ENCODE assay signal across 27 cellular contexts in the genomic region with DNA sequence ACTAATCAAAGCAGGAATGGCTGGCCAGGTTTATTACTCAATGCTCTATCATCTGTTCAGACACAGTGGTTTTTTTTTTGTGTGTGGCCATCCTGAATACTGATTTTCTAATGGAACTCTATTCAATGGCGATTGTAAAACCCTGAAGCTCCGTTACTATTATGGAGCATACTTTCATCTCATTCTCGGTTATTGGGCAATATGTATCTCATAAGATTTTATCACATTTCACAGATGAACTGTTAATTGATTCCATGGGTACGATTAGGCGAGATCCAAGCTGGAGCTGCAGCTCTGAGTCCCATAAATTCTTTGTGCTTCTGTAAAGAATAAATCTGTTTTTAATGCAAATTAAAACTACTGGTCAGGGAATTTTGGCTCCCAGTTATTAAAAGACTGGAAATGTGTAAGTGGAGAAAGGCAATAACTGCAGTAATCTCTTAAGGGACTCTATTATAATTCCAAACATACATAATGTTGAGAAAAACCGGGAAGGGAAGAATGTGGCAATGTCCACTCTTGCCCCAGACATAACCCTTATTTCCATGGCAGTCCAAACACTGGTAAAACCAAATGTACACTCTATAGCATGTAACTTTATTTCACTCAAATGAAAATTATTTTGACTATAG.
A peak's percentile ranks its signal among the peaks of the same experiment; 100 is the strongest.
DNase-seq lines count a peak whose midpoint lies in the region; ATAC-seq, FAIRE-seq and TF ChIP-seq lines count a peak whose summit lies in the region.
"Had no signal": no experiment of that assay in that cellular context is flagged by ENCODE, and none has a peak within 500 bp of the region (broad histone marks: within the 10 kb centered on the region; RNA-seq: fewer than 3 reads in every experiment).

No MANE protein-coding gene starts in this region.

- H3K36me3 ChIP-seq in IMR-90 (ENCODE audit: control insufficient read depth, insufficient read depth, low read length), result peaks cover 9% of the 10 kb centered on the region
- no peaks in the 10 kb centered on the region for H3K36me3 ChIP-seq in adipocyte (ENCODE audit: control insufficient read depth, insufficient read depth, low read length, severe bottlenecking)
- no peaks in the 10 kb centered on the region for H3K36me3 ChIP-seq in naive thymus-derived CD4-positive, alpha-beta T cell (ENCODE audit: control insufficient read depth in 2 of 3, insufficient read depth in 3 of 3, low read length in 3 of 3)

- peaks cover 12% of the 10 kb centered on the region for H3K4me1 ChIP-seq in IMR-90 (ENCODE audit: control insufficient read depth, insufficient read depth, low read length)
- peaks cover 7% of the 10 kb centered on the region for H3K4me1 ChIP-seq in adipocyte (ENCODE audit: control insufficient read depth, insufficient read depth, low read length)
- no peaks in the 10 kb centered on the region for H3K4me1 ChIP-seq in naive thymus-derived CD4-positive, alpha-beta T cell (ENCODE audit: control insufficient read depth in 2 of 2, insufficient read depth in 2 of 2, low read length in 2 of 2)
- H3K4me1 ChIP-seq: Caco-2 had no signal

- TF ChIP-seq POLR2A in IMR-90 (IDR thresholded peaks at IDR 0.05; ENCODE audit: low read depth, low read length), result no peak

- in situ Hi-C loops in IMR-90 (cut with MboI; ENCODE audit: low sequenced_read_pairs), result no loop called here

- H2AK9ac ChIP-seq in IMR-90 (replicated peaks; ENCODE audit: low read depth, low read length, poor library complexity), result no peak overlapping the region

- no peak overlapping the region for H4K91ac ChIP-seq in IMR-90 (ENCODE audit: insufficient read depth, low read depth, low read length)

- peak overlapping the region in 1 of 2 experiments; percentile 50; a peak in 1 of 4 replicates for H4K8ac ChIP-seq in IMR-90 (ENCODE audit: low read depth in 2 of 2, low read length in 2 of 2)

- TF ChIP-seq CTCF in IMR-90 (conservative IDR thresholded peaks at IDR 0.05; ENCODE audit: low read depth, low read length), result no peak
- no peak for TF ChIP-seq CTCF in nephron progenitor cell (IDR thresholded peaks at IDR 0.05)
- TF ChIP-seq CTCF in D721Med (IDR thresholded peaks at IDR 0.05; ENCODE audit: insufficient read depth, missing control alignments), result no peak

- no peak overlapping the region for H3K4me2 ChIP-seq in IMR-90 (ENCODE audit: low read depth, low read length)
- H3K4me2 ChIP-seq: BLaER1 treated with 17β-estradiol and CSF1 and Interleukin-3, amounts not matched to agents 10 nM and 100 nM had no signal

- H3K27ac ChIP-seq in IMR-90 (ENCODE audit: insufficient read depth, low read length) (no peak overlapping the region), substantia nigra (ENCODE audit: low read depth, low read length, poor library complexity, severe bottlenecking) (no peak overlapping the region)
- H3K27ac ChIP-seq in naive thymus-derived CD4-positive, alpha-beta T cell (ENCODE audit: low read depth, low read length), result no peak overlapping the region
- H3K27ac ChIP-seq: BLaER1 treated with 17β-estradiol and CSF1 and Interleukin-3, amounts not matched to agents 10 nM and 100 nM; C4-2B had no signal

- FAIRE-seq in D721Med (lab: Jason Lieb, UNC), result no peak
- FAIRE-seq: A204.1, GM12878, GM12892, GM18507 had no signal

- dilution Hi-C loops in IMR-90 (cut with HindIII; ENCODE audit: low sequenced_read_pairs, unreplicated experiment), result no loop called here

- H3K4me3 ChIP-seq in IMR-90 (ENCODE audit: insufficient read depth, low read depth, low read length) (no peak overlapping the region), adipocyte (ENCODE audit: low read length) (no peak overlapping the region)
- no peak overlapping the region for H3K4me3 ChIP-seq in naive thymus-derived CD4-positive, alpha-beta T cell (ENCODE audit: low read length)
- H3K4me3 ChIP-seq: BLaER1 treated with 17β-estradiol and CSF1 and Interleukin-3, amounts not matched to agents 10 nM and 100 nM; GM12878 had no signal

- H3K9ac ChIP-seq in IMR-90 (ENCODE audit: low read depth, low read length) (no peak overlapping the region), adipocyte (ENCODE audit: low read length) (no peak overlapping the region)
- H3K9ac ChIP-seq: BLaER1 treated with 17β-estradiol and CSF1 and Interleukin-3, amounts not matched to agents 10 nM and 100 nM had no signal

- H3K27me3 Mint-ChIP-seq in nephron progenitor cell (ENCODE audit: low read depth, poor library complexity) (no peaks in the 10 kb centered on the region), T-helper 17 cell (no peaks in the 10 kb centered on the region)
- H3K27me3 Mint-ChIP-seq in naive thymus-derived CD4-positive, alpha-beta T cell, result peaks cover 0 to 35% (median 14%) of the 10 kb centered on the region in 5 donors

- H3K4me1 Mint-ChIP-seq in nephron progenitor cell, result peaks cover 85% of the 10 kb centered on the region
- H3K4me1 Mint-ChIP-seq in T-helper 17 cell, result peaks cover 9% of the 10 kb centered on the region
- H3K4me1 Mint-ChIP-seq in naive thymus-derived CD4-positive, alpha-beta T cell, result peaks cover 0 to 7% (median 5%) of the 10 kb centered on the region in 7 donors
- H3K4me1 Mint-ChIP-seq: B cell had no signal

- H2AK5ac ChIP-seq in IMR-90 (ENCODE audit: low read depth, low read length), result no peak overlapping the region

- no peak overlapping the region for H2BK5ac ChIP-seq in IMR-90 (ENCODE audit: low read depth, low read length, poor library complexity, severe bottlenecking)

- H2BK120ac ChIP-seq in IMR-90 (ENCODE audit: low read depth, low read length), result no peak overlapping the region

- POLR2A ChIA-PET in IMR-90 (lab: Charles Lee; ENCODE audit: unreplicated experiment), result no interaction called here
- POLR2A ChIA-PET in naive thymus-derived CD4-positive, alpha-beta T cell (lab: Charles Lee), result no interaction called here

- H3K18ac ChIP-seq in IMR-90 (ENCODE audit: low read depth, low read length), result peak overlapping the region; percentile 30; the same call in 1 of the 2 replicates

- H4K20me1 ChIP-seq in IMR-90 (ENCODE audit: insufficient read depth, low read length), result no peaks in the 10 kb centered on the region
- H4K20me1 ChIP-seq: BLaER1 treated with 17β-estradiol and CSF1 and Interleukin-3, amounts not matched to agents 10 nM and 100 nM had no signal

- H3K9me1 ChIP-seq in IMR-90 (ENCODE audit: insufficient read depth, low read length), result peaks cover 3% of the 10 kb centered on the region; the same call in 1 of the 2 replicates

- DNase-seq in IMR-90, result no peak
- DNase-seq in adipocyte (ENCODE audit: low read depth), result peak; percentile 27
- no peak for DNase-seq in nephron progenitor cell
- DNase-seq in substantia nigra (lab: John Stamatoyannopoulos, UW), result no peak
- no peak for DNase-seq in T-helper 17 cell
- no peak for DNase-seq in D721Med (ENCODE audit: insufficient read length, low spot score)
- DNase-seq in naive thymus-derived CD4-positive, alpha-beta T cell, result no peak
- DNase-seq: 8988T; AML-193; Caco-2; Calu3; CD4-positive, alpha-beta T cell; CD8-positive, alpha-beta T cell; DMS 273 treated with DMSO at 0.1 percent for 48 hours; DMS153; DMS53; DMS79; DND-41; EL; GDM1 had no signal

- no peak overlapping the region for H3K14ac ChIP-seq in IMR-90 (replicated peaks; ENCODE audit: low read depth, low read length)

- H3K56ac ChIP-seq in IMR-90 (ENCODE audit: extremely low read depth, insufficient read depth, low read length), result no peak overlapping the region

- no peak overlapping the region for H3K23ac ChIP-seq in IMR-90 (ENCODE audit: low read depth, low read length)

- peaks cover 15 to 40% of the 10 kb centered on the region in 2 experiments; a peak in 3 of 4 replicates for H3K79me1 ChIP-seq in IMR-90 (ENCODE audit: low read depth in 1 of 2, low read length in 2 of 2)

- H2BK15ac ChIP-seq in IMR-90 (ENCODE audit: low read depth, low read length), result no peak overlapping the region

- no TSS peak for BruUV-seq in IMR-90 (replicated peaks; lab: Mats Ljungman, UMichigan)

- no peak overlapping the region for H4K5ac ChIP-seq in IMR-90 (ENCODE audit: low read depth, low read length)

- H3K9me3 Mint-ChIP-seq in nephron progenitor cell, result peaks cover 24% of the 10 kb centered on the region
- peaks cover 0 to 14% (median 4%) of the 10 kb centered on the region in 11 donors for H3K9me3 Mint-ChIP-seq in naive thymus-derived CD4-positive, alpha-beta T cell
- H3K9me3 Mint-ChIP-seq: CD4-positive, alpha-beta T cell; CD8-positive, alpha-beta T cell had no signal

- CTCF ChIA-PET in IMR-90 (lab: Yijun Ruan, JAX), result no interaction called here
- CTCF ChIA-PET in naive thymus-derived CD4-positive, alpha-beta T cell (lab: Charles Lee), result no interaction called here

- H2AFZ ChIP-seq in IMR-90 (replicated peaks; ENCODE audit: low read length, poor library complexity), result no peak overlapping the region

- H3K36me3 Mint-ChIP-seq in nephron progenitor cell (ENCODE audit: low read depth), result peaks cover 26% of the 10 kb centered on the region
- no peaks in the 10 kb centered on the region for H3K36me3 Mint-ChIP-seq in T-helper 17 cell (ENCODE audit: low read depth)
- H3K36me3 Mint-ChIP-seq in naive thymus-derived CD4-positive, alpha-beta T cell, result peaks cover 0 to 31% (median 0%) of the 10 kb centered on the region in 5 donors
- H3K36me3 Mint-ChIP-seq: CD8-positive, alpha-beta T cell had no signal

- no CpG with 5 or more reads among the region's 6 CpGs for WGBS in IMR-90 (ENCODE audit: extremely low coverage in 2 of 2, insufficient read length in 1 of 2), 2 experiments

- peaks cover 6% of the 10 kb centered on the region; the same call in 1 of the 2 replicates for H3K9me3 ChIP-seq in IMR-90 (ENCODE audit: control insufficient read depth, insufficient read depth, low read length)
- peaks cover 8% of the 10 kb centered on the region for H3K9me3 ChIP-seq in adipocyte (ENCODE audit: control insufficient read depth, low read length)
- no peaks in the 10 kb centered on the region for H3K9me3 ChIP-seq in T-helper 17 cell (ENCODE audit: control insufficient read depth, low read length, poor library complexity, severe bottlenecking)
- no peaks in the 10 kb centered on the region for H3K9me3 ChIP-seq in naive thymus-derived CD4-positive, alpha-beta T cell (ENCODE audit: control insufficient read depth in 2 of 3, low read length in 3 of 3)
- H3K9me3 ChIP-seq: Caco-2 had no signal

- H3K27ac Mint-ChIP-seq in nephron progenitor cell, result peak overlapping the region; percentile 46
- H3K27ac Mint-ChIP-seq in T-helper 17 cell, result no peak overlapping the region
- H3K27ac Mint-ChIP-seq in naive thymus-derived CD4-positive, alpha-beta T cell, result no peak overlapping the region
- H3K27ac Mint-ChIP-seq: B cell; CD4-positive, alpha-beta T cell; CD8-positive, alpha-beta T cell had no signal

- TF ChIP-seq RAD21 in IMR-90 (IDR thresholded peaks at IDR 0.05; ENCODE audit: low read length), result no peak

- ATAC-seq in IMR-90 (ENCODE audit: low read depth) (no peak), T-helper 17 cell (no peak)
- no peak for ATAC-seq in naive thymus-derived CD4-positive, alpha-beta T cell
- ATAC-seq: CD8-positive, alpha-beta T cell; GM12878 had no signal

- intact Hi-C loops in IMR-90 (cut with micrococcal nuclease), result no loop called here
- intact Hi-C loops in naive thymus-derived CD4-positive, alpha-beta T cell (cut with micrococcal nuclease), result no loop called here

- H3K4me3 Mint-ChIP-seq in nephron progenitor cell (peak overlapping the region; percentile 12), T-helper 17 cell (no peak overlapping the region)
- H3K4me3 Mint-ChIP-seq in naive thymus-derived CD4-positive, alpha-beta T cell, result no peak overlapping the region
- H3K4me3 Mint-ChIP-seq: B cell; CD4-positive, alpha-beta T cell; CD8-positive, alpha-beta T cell had no signal

- H3K27me3 ChIP-seq in IMR-90 (ENCODE audit: control insufficient read depth, insufficient read depth, low read length) (no peaks in the 10 kb centered on the region), adipocyte (replicated peaks; ENCODE audit: control insufficient read depth, insufficient read depth, low read length) (no peaks in the 10 kb centered on the region)
- H3K27me3 ChIP-seq in naive thymus-derived CD4-positive, alpha-beta T cell (ENCODE audit: control insufficient read depth in 2 of 2, insufficient read depth in 2 of 2, low read length in 2 of 2), result no peaks in the 10 kb centered on the region
- H3K27me3 ChIP-seq: BLaER1 treated with 17β-estradiol and CSF1 and Interleukin-3, amounts not matched to agents 10 nM and 100 nM had no signal

- H3K4ac ChIP-seq in IMR-90 (ENCODE audit: low read depth, low read length), result no peak overlapping the region; the same call in 1 of the 2 replicates

- H2BK20ac ChIP-seq in IMR-90 (ENCODE audit: low read depth, low read length), result 0 out of 2 replicates have a peak overlapping the region, but pooled peaks have one; percentile 11
